8 cellular contexts compared by ENCODE assay signal in the genomic region with DNA sequence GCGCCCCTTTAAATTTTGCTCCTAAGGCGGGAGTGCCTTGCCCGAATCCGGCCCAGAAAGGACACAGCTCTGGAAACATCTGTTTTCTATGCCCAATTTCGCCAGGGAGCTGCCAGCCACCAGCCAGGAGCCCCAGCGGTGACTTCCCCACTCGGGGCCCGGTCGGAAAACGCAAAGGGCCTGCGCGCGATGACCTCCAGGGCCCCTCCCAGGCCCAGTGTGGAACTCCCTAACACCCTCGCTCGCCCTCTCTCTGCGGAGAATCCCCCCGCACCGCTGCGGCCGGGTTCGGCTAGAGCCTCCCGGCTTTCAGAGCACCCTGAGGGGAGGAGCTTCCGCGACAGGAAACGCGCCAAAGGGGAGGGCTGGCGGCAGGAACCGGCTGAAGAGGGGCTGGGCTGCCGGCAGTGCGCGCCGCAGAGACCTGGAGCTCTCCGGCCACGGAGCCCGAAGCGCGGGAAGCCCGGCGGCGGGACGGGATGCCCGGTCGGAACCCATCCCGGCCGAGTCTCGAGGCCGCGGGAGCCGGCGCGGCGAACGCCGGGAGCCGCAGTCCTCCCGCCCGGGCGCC. TPM values are rescaled to one million over a fixed set of nuclear protein-coding genes. Genes with fewer than 3 reads are reported as not detected.
DNase-seq lines count a peak whose midpoint lies in the region; ATAC-seq and TF ChIP-seq lines count a peak whose summit lies in the region.

No MANE protein-coding gene starts in this region.

- H3K27me3 Mint-ChIP-seq in activated CD4-positive, alpha-beta T cell treated with anti-CD3 and anti-CD28 coated beads, Interleukin-2, amount 10 ng/mL, durations not matched to agents 7 days and 5 days, result no peaks in the 10 kb centered on the region

- H3K27ac ChIP-seq in right lobe of liver, result peak overlapping the region; percentile 57 to 80 (median 78)

- DNase-seq in C1 segment of cervical spinal cord (lab: John Stamatoyannopoulos, UW) (peak in 12 of 14 donors; percentile 2 to 71 (median 40)), GM19240 (ENCODE audit: insufficient read length, low spot score) (peak; percentile 79), NCI-H524 (lab: John Stamatoyannopoulos, UW) (peak; percentile 66 to 89), dermis blood vessel endothelial cell (peak; percentile 89), right lobe of liver (peak; percentile 93 to 95 (median 94))
- peak; percentile 90 for DNase-seq in activated CD4-positive, alpha-beta T cell treated with anti-CD3 and anti-CD28 coated beads, Interleukin-2, amount 10 ng/mL, durations not matched to agents 7 days and 5 days
- peak; percentile 84 for DNase-seq in stimulated activated CD4-positive, alpha-beta T cell treated with anti-CD3 and anti-CD28 coated beads, Interleukin-4, amount 100 ng/mL, for 24 hours

- no peaks in the 10 kb centered on the region for H3K36me3 ChIP-seq in right lobe of liver

- WGBS in right lobe of liver (ENCODE audit: insufficient coverage, low coverage, low lambda C conversion rate, missing lambda C conversion rate), result 0% methylated on average over 5 of the region's 58 CpGs

- H3K27me3 ChIP-seq in right lobe of liver, result no peaks in the 10 kb centered on the region

- TF ChIP-seq CTCF in right lobe of liver (IDR thresholded peaks at IDR 0.05), result peak in 3 of 4 donors; percentile 5 to 15 (median 14)

- ATAC-seq in HG03457 (IDR thresholded peaks at IDR 0.05; ENCODE audit: unreplicated experiment), result peak; percentile 60
- peak; percentile 91 to 96 (median 94) for ATAC-seq in right lobe of liver

- peak overlapping the region; percentile 79 to 93 (median 82) for H3K4me3 ChIP-seq in right lobe of liver

- CTCF ChIA-PET in activated CD4-positive, alpha-beta T cell treated with anti-CD3 and anti-CD28 coated beads, Interleukin-2, amount 10 ng/mL, durations not matched to agents 7 days and 5 days (lab: Charles Lee), result interaction anchor here (0.6 to 3.1 kb wide), 12 partner anchors 9 to 1927 kb away, joined by 3 to 13 read pairs (median 4); no protein-coding TSS in a partner anchor

- H3K4me1 Mint-ChIP-seq in activated CD4-positive, alpha-beta T cell treated with anti-CD3 and anti-CD28 coated beads, Interleukin-2, amount 10 ng/mL, durations not matched to agents 7 days and 5 days, result peaks cover 36% of the 10 kb centered on the region

- H3K36me3 Mint-ChIP-seq in activated CD4-positive, alpha-beta T cell treated with anti-CD3 and anti-CD28 coated beads, Interleukin-2, amount 10 ng/mL, durations not matched to agents 7 days and 5 days (ENCODE audit: low read depth), result peaks cover 15% of the 10 kb centered on the region

- intact Hi-C loops in right lobe of liver (cut with DNase I), result no loop called here

- H3K9me3 ChIP-seq in right lobe of liver, result no peaks in the 10 kb centered on the region

- POLR2A ChIA-PET in activated CD4-positive, alpha-beta T cell treated with anti-CD3 and anti-CD28 coated beads, Interleukin-2, amount 10 ng/mL, durations not matched to agents 7 days and 5 days (lab: Charles Lee), result interaction anchor here (0.5 to 1.5 kb wide), 7 partner anchors 11 to 734 kb away, joined by 3 to 9 read pairs (median 4); no protein-coding TSS in a partner anchor

- peak overlapping the region; percentile 88 for H3K4me3 Mint-ChIP-seq in activated CD4-positive, alpha-beta T cell treated with anti-CD3 and anti-CD28 coated beads, Interleukin-2, amount 10 ng/mL, durations not matched to agents 7 days and 5 days

- H3K4me1 ChIP-seq in right lobe of liver, result peaks cover 0 to 14% (median 2%) of the 10 kb centered on the region in 4 donors

- H3K9me3 Mint-ChIP-seq in activated CD4-positive, alpha-beta T cell treated with anti-CD3 and anti-CD28 coated beads, Interleukin-2, amount 10 ng/mL, durations not matched to agents 7 days and 5 days, result no peaks in the 10 kb centered on the region

- peak; percentile 59 for TF ChIP-seq POLR2A in right lobe of liver (IDR thresholded peaks at IDR 0.05)

- peak overlapping the region; percentile 91 for H3K27ac Mint-ChIP-seq in activated CD4-positive, alpha-beta T cell treated with anti-CD3 and anti-CD28 coated beads, Interleukin-2, amount 10 ng/mL, durations not matched to agents 7 days and 5 days

RNA-seq across cellular contexts. Expression of a gene that starts 0.5 kb away (rescaled TPM):
- 10 to 100 TPM; 68.2 to 80.1 TPM for total RNA-seq in activated CD4-positive, alpha-beta T cell treated with anti-CD3 and anti-CD28 coated beads, Interleukin-2, amount 10 ng/mL, durations not matched to agents 7 days and 5 days
- total RNA-seq in dermis blood vessel endothelial cell (8.7 and 32.5 TPM in 2 replicates), right lobe of liver (1 to 10 TPM in 2 of 6 experiments, under 1 TPM in 4; 0.13 to 3.2 (median 0.31) TPM)

RNA-seq across cellular contexts. Expression of a gene that starts 38.5 kb away (rescaled TPM):
- 10 to 100 TPM; 14.7 to 17.5 TPM for total RNA-seq in activated CD4-positive, alpha-beta T cell treated with anti-CD3 and anti-CD28 coated beads, Interleukin-2, amount 10 ng/mL, durations not matched to agents 7 days and 5 days
- total RNA-seq in dermis blood vessel endothelial cell (24.3 and 29.3 TPM in 2 replicates), right lobe of liver (10 to 100 TPM in 1 of 6 experiments, 1 to 10 TPM in 5; 6.5 to 10.4 (median 7.7) TPM)

RNA-seq across cellular contexts. Expression of a gene that starts 50.6 kb away (rescaled TPM):
- total RNA-seq in activated CD4-positive, alpha-beta T cell treated with anti-CD3 and anti-CD28 coated beads, Interleukin-2, amount 10 ng/mL, durations not matched to agents 7 days and 5 days, result 10 to 100 TPM; 13.2 to 14.2 TPM
- total RNA-seq in dermis blood vessel endothelial cell, result 18.2 and 25.2 TPM in 2 replicates
- 1 to 10 TPM; 2.2 to 4.2 (median 3.6) TPM for total RNA-seq in right lobe of liver

Comparison
In these comparisons a context has a peak if more than half of its experiments do, and no peak if none do; other contexts are left out.
1. Peak in every context shown above with its lines: DNase-seq, ATAC-seq, H3K4me3 ChIP-seq and H3K27ac ChIP-seq.
2. DNase-seq: peak in every context shown above with its lines; median percentile 94 in right lobe of liver; 90 in activated CD4-positive, alpha-beta T cell treated with anti-CD3 and anti-CD28 coated beads, Interleukin-2, amount 10 ng/mL, durations not matched to agents 7 days and 5 days; 89 in dermis blood vessel endothelial cell; 84 in stimulated activated CD4-positive, alpha-beta T cell treated with anti-CD3 and anti-CD28 coated beads, Interleukin-4, amount 100 ng/mL, for 24 hours; 79 in GM19240; 78 in NCI-H524; 40 in C1 segment of cervical spinal cord.